Comparison of ENCODE assay signal across 21 cellular contexts in genomic region chr2:138403431-138403927, GRCh38.
A peak's percentile ranks its signal among the peaks of the same experiment; 100 is the strongest.
DNase-seq lines count a peak whose midpoint lies in the region; ATAC-seq and FAIRE-seq lines count a peak whose summit lies in the region.
"Had no signal": no experiment of that assay in that cellular context is flagged by ENCODE, and none has a peak within 500 bp of the region (broad histone marks: within the 10 kb centered on the region; RNA-seq: fewer than 3 reads in every experiment).

No MANE protein-coding gene starts in this region.

- H3K4me3 Mint-ChIP-seq in activated CD8-positive, alpha-beta T cell treated with anti-CD3 and anti-CD28 coated beads, Interleukin-2, amount 10 ng/mL, durations not matched to agents 7 days and 5 days = no peak overlapping the region
- H3K4me3 Mint-ChIP-seq: B cell; CD4-positive, alpha-beta T cell; CD8-positive, alpha-beta T cell had no signal

- FAIRE-seq in urothelium cell line (lab: Jason Lieb, UNC) = peak; percentile 13
- FAIRE-seq: A549, D721Med, GM12878, GM12892, GM18507 had no signal

- no peaks in the 10 kb centered on the region for H3K9me3 Mint-ChIP-seq in activated CD8-positive, alpha-beta T cell treated with anti-CD3 and anti-CD28 coated beads, Interleukin-2, amount 10 ng/mL, durations not matched to agents 7 days and 5 days (ENCODE audit: insufficient read depth)

- CTCF ChIA-PET in activated CD8-positive, alpha-beta T cell treated with anti-CD3 and anti-CD28 coated beads, Interleukin-2, amount 10 ng/mL, durations not matched to agents 7 days and 5 days (lab: Charles Lee) = no interaction called here

- no peaks in the 10 kb centered on the region for H3K27me3 Mint-ChIP-seq in activated CD8-positive, alpha-beta T cell treated with anti-CD3 and anti-CD28 coated beads, Interleukin-2, amount 10 ng/mL, durations not matched to agents 7 days and 5 days (ENCODE audit: low read depth)
- H3K27me3 Mint-ChIP-seq: B cell; CD4-positive, alpha-beta T cell had no signal

- no peaks in the 10 kb centered on the region for H3K36me3 Mint-ChIP-seq in activated CD8-positive, alpha-beta T cell treated with anti-CD3 and anti-CD28 coated beads, Interleukin-2, amount 10 ng/mL, durations not matched to agents 7 days and 5 days (ENCODE audit: low read depth)
- H3K36me3 Mint-ChIP-seq: CD8-positive, alpha-beta T cell had no signal

- peak; percentile 4 for DNase-seq in EH (ENCODE audit: low read depth)
- peak; percentile 95 for DNase-seq in SK-MEL-5 (ENCODE audit: low read depth, low spot score)
- DNase-seq in foreskin melanocyte = peak; percentile 77
- no peak for DNase-seq in urothelium cell line (ENCODE audit: low spot score)
- DNase-seq in activated CD8-positive, alpha-beta T cell treated with anti-CD3 and anti-CD28 coated beads, Interleukin-2, amount 10 ng/mL, durations not matched to agents 7 days and 5 days = no peak
- no peak for DNase-seq in activated CD4-positive, alpha-beta T cell treated with anti-CD3 and anti-CD28 coated beads, Interleukin-2, amount 50 U/mL, for 4 hours
- no peak for DNase-seq in activated naive CD4-positive, alpha-beta T cell treated with anti-CD3 and anti-CD28 coated beads, Interleukin-2, amount 50 U/mL, for 16 hours
- DNase-seq: AML-193; Caco-2; Calu3; CD4-positive, alpha-beta T cell; CD8-positive, alpha-beta T cell; DMS79 treated with DMSO at 0.1 percent for 48 hours; EL; GDM1 had no signal

- no peaks in the 10 kb centered on the region for H3K4me1 Mint-ChIP-seq in activated CD8-positive, alpha-beta T cell treated with anti-CD3 and anti-CD28 coated beads, Interleukin-2, amount 10 ng/mL, durations not matched to agents 7 days and 5 days (ENCODE audit: low read depth)
- H3K4me1 Mint-ChIP-seq: B cell had no signal

- in situ Hi-C loops in SK-MEL-5 (cut with HindIII; ENCODE audit: low pct_unique_long_range_greater_than_20kb, low sequenced_read_pairs) = no loop called here

- no peak overlapping the region for H3K27ac Mint-ChIP-seq in activated CD8-positive, alpha-beta T cell treated with anti-CD3 and anti-CD28 coated beads, Interleukin-2, amount 10 ng/mL, durations not matched to agents 7 days and 5 days
- H3K27ac Mint-ChIP-seq: B cell; CD4-positive, alpha-beta T cell; CD8-positive, alpha-beta T cell had no signal

- POLR2A ChIA-PET in activated CD8-positive, alpha-beta T cell treated with anti-CD3 and anti-CD28 coated beads, Interleukin-2, amount 10 ng/mL, durations not matched to agents 7 days and 5 days (lab: Charles Lee) = no interaction called here

- ATAC-seq in activated CD8-positive, alpha-beta T cell treated with anti-CD3 and anti-CD28 coated beads, Interleukin-2, amount 10 ng/mL, durations not matched to agents 7 days and 5 days = no peak
- ATAC-seq: A549; CD8-positive, alpha-beta T cell; GM12878 had no signal

Comparison
In these comparisons a context has a peak if more than half of its experiments do, and no peak if none do; other contexts are left out.
1. DNase-seq: peak in EH (single experiment), SK-MEL-5 (single experiment) and foreskin melanocyte (single experiment); none in urothelium cell line (single experiment), activated CD8-positive, alpha-beta T cell treated with anti-CD3 and anti-CD28 coated beads, Interleukin-2, amount 10 ng/mL, durations not matched to agents 7 days and 5 days (single experiment), activated CD4-positive, alpha-beta T cell treated with anti-CD3 and anti-CD28 coated beads, Interleukin-2, amount 50 U/mL, for 4 hours (0 of 2) and activated naive CD4-positive, alpha-beta T cell treated with anti-CD3 and anti-CD28 coated beads, Interleukin-2, amount 50 U/mL, for 16 hours (single experiment).